In the genomic region with DNA sequence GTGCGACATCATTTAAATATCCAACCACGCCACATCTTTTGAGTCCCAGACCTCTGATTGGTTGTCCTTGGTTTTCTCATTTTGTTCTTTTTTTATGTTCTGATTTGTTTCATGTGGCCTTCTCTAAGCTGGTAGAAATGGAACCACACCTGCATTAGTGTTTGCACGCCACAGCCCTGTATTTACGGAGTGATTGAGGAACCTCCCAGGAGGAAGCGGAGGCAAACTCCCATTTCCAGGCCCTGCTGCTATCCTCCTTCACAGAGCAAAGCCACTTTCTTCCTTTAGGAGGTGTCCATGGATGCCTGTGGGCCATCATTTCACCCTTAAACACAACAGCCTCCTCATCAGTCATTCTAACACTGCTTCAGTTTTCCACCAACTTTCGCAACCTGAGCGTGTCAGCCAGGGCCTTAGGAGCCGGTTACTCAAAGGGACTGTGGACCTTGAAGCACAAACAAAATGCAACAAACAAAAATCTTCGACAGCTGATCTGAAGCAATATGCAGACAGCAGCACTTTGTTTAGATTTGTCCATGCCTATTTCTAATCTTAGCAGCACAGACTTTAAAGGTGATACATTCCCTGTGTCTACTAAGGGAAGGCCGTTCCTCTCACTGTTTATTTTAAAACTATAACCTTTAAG, we compare ENCODE assay signal across 30 cellular contexts.
"Had no signal": no experiment of that assay in that cellular context is flagged by ENCODE, and none has a peak within 500 bp of the region (broad histone marks: within the 10 kb centered on the region; RNA-seq: fewer than 3 reads in every experiment).

No MANE protein-coding gene starts in this region.

- H3K27ac Mint-ChIP-seq: activated naive CD4-positive, alpha-beta T cell treated with anti-CD3 and anti-CD28 coated beads for 36 hours; activated naive CD8-positive, alpha-beta T cell treated with anti-CD3 and anti-CD28 coated beads, Interleukin-2, amount 10 ng/mL, durations not matched to agents 7 days and 5 days; activated T-helper 1 cell treated with anti-CD3 and anti-CD28 coated beads, Interleukin-12 subunit alpha, Interleukin-12 subunit beta, Interleukin-2, Interleukin-4 antibody, amounts not matched to agents 30 ng/mL and 10 ng/mL and 1 ng/mL, durations not matched to agents 14 hours and 24 hours and 36 hours; brain; dendritic cell treated with granulocyte-macrophage colony-stimulating factor and Interleukin-4, amounts not matched to agents 40 ng/mL and 50 ng/mL, for 4 days; endodermal cell; naive B cell; stimulated activated naive B cell treated with anti-CD40 and anti-IgM and Interleukin-4, amounts not matched to agents 10 μg/mL and 1 μg/mL and 100 μg/mL, for 72 hours; T-helper 2 cell treated with Interferon-gamma antibody and Interleukin-4, amounts not matched to agents 5 μg/mL and 100 μg/mL, for 36 hours had no signal

- H3K4me1 ChIP-seq: ascending aorta, foreskin keratinocyte, heart left ventricle, left lung, pancreas, prostate gland, stomach, thyroid gland, upper lobe of right lung had no signal

- DNase-seq: activated CD4-positive, alpha-beta T cell treated with anti-CD3 and anti-CD28 coated beads for 48 hours; activated CD4-positive, alpha-beta T cell treated with anti-CD3 and anti-CD28 coated beads, Interleukin-2, amount 50 U/mL, for 48 hours; activated CD8-positive, alpha-beta memory T cell treated with anti-CD3 and anti-CD28 coated beads, Interleukin-2, amount 50 U/mL, for 4 hours; activated effector memory CD4-positive, alpha-beta T cell treated with anti-CD3 and anti-CD28 coated beads, Interleukin-2, amount 50 U/mL, for 16 hours; activated naive CD4-positive, alpha-beta T cell treated with anti-CD3 and anti-CD28 coated beads for 36 hours; activated naive CD8-positive, alpha-beta T cell treated with anti-CD3 and anti-CD28 coated beads, Interleukin-2, amount 10 ng/mL, durations not matched to agents 7 days and 5 days; activated T-cell treated with anti-CD3 and anti-CD28 coated beads, Interleukin-2, amount 50 U/mL, for 1 hour; endodermal cell; foreskin keratinocyte; heart left ventricle; left lung; naive B cell; nucleus accumbens; pancreas; retina; stimulated activated CD4-positive, alpha-beta T cell treated with anti-CD3 and anti-CD28 coated beads, Interleukin-15, amount 100 ng/mL, for 24 hours; stimulated activated CD4-positive, alpha-beta T cell treated with anti-CD3 and anti-CD28 coated beads, Interleukin-2, amount 100 ng/mL, for 24 hours; stimulated activated naive B cell treated with anti-CD40 and anti-IgM and Interleukin-4, amounts not matched to agents 10 μg/mL and 1 μg/mL and 100 μg/mL, for 72 hours; stomach; T-helper 1 cell; thyroid gland; upper lobe of right lung had no signal

- ATAC-seq: foreskin keratinocyte; heart left ventricle; left lung; pancreas; stimulated activated naive B cell treated with anti-CD40 and anti-IgM and Interleukin-4, amounts not matched to agents 10 μg/mL and 1 μg/mL and 100 μg/mL, for 72 hours; upper lobe of right lung had no signal

- H3K4me3 ChIP-seq: ascending aorta, esophagus muscularis mucosa, heart left ventricle, left lung, lung, pancreas, prostate gland, stomach, thyroid gland, upper lobe of right lung had no signal

- H3K4me3 Mint-ChIP-seq: activated naive CD4-positive, alpha-beta T cell treated with anti-CD3 and anti-CD28 coated beads for 36 hours; activated naive CD8-positive, alpha-beta T cell treated with anti-CD3 and anti-CD28 coated beads, Interleukin-2, amount 10 ng/mL, durations not matched to agents 7 days and 5 days; activated T-helper 1 cell treated with anti-CD3 and anti-CD28 coated beads, Interleukin-12 subunit alpha, Interleukin-12 subunit beta, Interleukin-2, Interleukin-4 antibody, amounts not matched to agents 30 ng/mL and 10 ng/mL and 1 ng/mL, durations not matched to agents 14 hours and 24 hours and 36 hours; brain; dendritic cell treated with granulocyte-macrophage colony-stimulating factor and Interleukin-4, amounts not matched to agents 40 ng/mL and 50 ng/mL, for 4 days; endodermal cell; stimulated activated naive B cell treated with anti-CD40 and anti-IgM and Interleukin-4, amounts not matched to agents 10 μg/mL and 1 μg/mL and 100 μg/mL, for 72 hours; T-helper 2 cell treated with Interferon-gamma antibody and Interleukin-4, amounts not matched to agents 5 μg/mL and 100 μg/mL, for 36 hours had no signal

- H3K27me3 ChIP-seq: ascending aorta, esophagus muscularis mucosa, foreskin keratinocyte, left lung, pancreas, stomach, thyroid gland, upper lobe of right lung had no signal

- H3K27ac ChIP-seq: ascending aorta, esophagus muscularis mucosa, foreskin keratinocyte, heart left ventricle, left lung, pancreas, prostate gland, stomach, thyroid gland, upper lobe of right lung had no signal

- H3K27me3 Mint-ChIP-seq: activated naive CD8-positive, alpha-beta T cell treated with anti-CD3 and anti-CD28 coated beads, Interleukin-2, amount 10 ng/mL, durations not matched to agents 7 days and 5 days; dendritic cell treated with granulocyte-macrophage colony-stimulating factor and Interleukin-4, amounts not matched to agents 40 ng/mL and 50 ng/mL, for 4 days; naive B cell; stimulated activated naive B cell treated with anti-CD40 and anti-IgM and Interleukin-4, amounts not matched to agents 10 μg/mL and 1 μg/mL and 100 μg/mL, for 72 hours had no signal

- H3K9me3 ChIP-seq: ascending aorta, esophagus muscularis mucosa, heart left ventricle, left lung, pancreas, prostate gland, stomach, thyroid gland, upper lobe of right lung had no signal

- H3K36me3 Mint-ChIP-seq: activated naive CD8-positive, alpha-beta T cell treated with anti-CD3 and anti-CD28 coated beads, Interleukin-2, amount 10 ng/mL, durations not matched to agents 7 days and 5 days; brain; naive B cell; stimulated activated naive B cell treated with anti-CD40 and anti-IgM and Interleukin-4, amounts not matched to agents 10 μg/mL and 1 μg/mL and 100 μg/mL, for 72 hours had no signal

- H3K36me3 ChIP-seq: ascending aorta, esophagus muscularis mucosa, heart left ventricle, left lung, pancreas, prostate gland, stomach, thyroid gland, upper lobe of right lung had no signal

- H3K4me1 Mint-ChIP-seq: activated naive CD8-positive, alpha-beta T cell treated with anti-CD3 and anti-CD28 coated beads, Interleukin-2, amount 10 ng/mL, durations not matched to agents 7 days and 5 days; brain; naive B cell; stimulated activated naive B cell treated with anti-CD40 and anti-IgM and Interleukin-4, amounts not matched to agents 10 μg/mL and 1 μg/mL and 100 μg/mL, for 72 hours had no signal

- H3K9me3 Mint-ChIP-seq: activated naive CD4-positive, alpha-beta T cell treated with anti-CD3 and anti-CD28 coated beads for 36 hours; activated naive CD8-positive, alpha-beta T cell treated with anti-CD3 and anti-CD28 coated beads, Interleukin-2, amount 10 ng/mL, durations not matched to agents 7 days and 5 days; activated T-helper 1 cell treated with anti-CD3 and anti-CD28 coated beads, Interleukin-12 subunit alpha, Interleukin-12 subunit beta, Interleukin-2, Interleukin-4 antibody, amounts not matched to agents 30 ng/mL and 10 ng/mL and 1 ng/mL, durations not matched to agents 14 hours and 24 hours and 36 hours; dendritic cell treated with granulocyte-macrophage colony-stimulating factor and Interleukin-4, amounts not matched to agents 40 ng/mL and 50 ng/mL, for 4 days; endodermal cell; T-helper 2 cell treated with Interferon-gamma antibody and Interleukin-4, amounts not matched to agents 5 μg/mL and 100 μg/mL, for 36 hours had no signal
